In genomic region chr15:90931737-90932659, GRCh38 we compare ENCODE assay signal across 8 cellular contexts. TPM values are rescaled to one million over a fixed set of nuclear protein-coding genes. Genes with fewer than 3 reads are reported as not detected.
DNase-seq lines count a peak whose midpoint lies in the region; TF ChIP-seq lines count a peak whose summit lies in the region.

Gene HDDC3, minus strand, starts transcription at chr15:90932549. Its CDS starts 9 bp downstream, at chr15:90932540.

- H3K27ac ChIP-seq in endodermal cell (ENCODE audit: low read depth, low read length) (no peak within 1 kb of the TSS), mesodermal cell (ENCODE audit: low read depth, low read length, severe bottlenecking) (no peak within 1 kb of the TSS)

- H3K9ac ChIP-seq in endodermal cell (ENCODE audit: extremely low read depth, low read length, poor library complexity, severe bottlenecking) = peak within 1 kb of the TSS; percentile 45

- H3K27ac Mint-ChIP-seq in endodermal cell = peak within 1 kb of the TSS; percentile 94

- H3K36me3 ChIP-seq in endodermal cell (ENCODE audit: control insufficient read depth, insufficient read depth, low read length) = peaks cover 7% of the 10 kb centered on the region
- peaks cover 7% of the 10 kb centered on the region for H3K36me3 ChIP-seq in mesodermal cell (ENCODE audit: control insufficient read depth, insufficient read depth, low read length)

- H3K9me3 Mint-ChIP-seq in endodermal cell = no peaks in the 10 kb centered on the region

- peaks cover 7% of the 10 kb centered on the region for H3K36me3 Mint-ChIP-seq in endodermal cell (ENCODE audit: low read depth)

- H3K9me3 ChIP-seq in endodermal cell (ENCODE audit: control insufficient read depth, low read length) = no peaks in the 10 kb centered on the region
- no peaks in the 10 kb centered on the region for H3K9me3 ChIP-seq in mesodermal cell (ENCODE audit: control insufficient read depth, low read length)

- H3K4me1 ChIP-seq in endodermal cell (ENCODE audit: control insufficient read depth, insufficient read depth, low read length) (no peaks in the 10 kb centered on the region), mesodermal cell (ENCODE audit: control insufficient read depth, insufficient read depth, low read length, poor library complexity, severe bottlenecking) (peaks cover 13% of the 10 kb centered on the region)

- peak; percentile 95 for DNase-seq in COLO829 (ENCODE audit: low spot score)
- DNase-seq in GM20000 (ENCODE audit: low spot score) = peak; percentile 91
- peak; percentile 96 for DNase-seq in HT-29 (ENCODE audit: low spot score)
- DNase-seq in NOMO-1 treated with dmso at 0.1 percent for 144 hours (lab: John Stamatoyannopoulos, UW; ENCODE audit: unreplicated experiment) = peak; percentile 86
- peak; percentile 73 to 95 (median 90) for DNase-seq in activated CD8-positive, alpha-beta memory T cell treated with anti-CD3 and anti-CD28 coated beads for 48 hours (ENCODE audit: low read depth in 2 of 3, low spot score in 2 of 3)
- peak; percentile 97 for DNase-seq in endodermal cell
- peak; percentile 76 to 78 for DNase-seq in stimulated activated CD8-positive, alpha-beta memory T cell treated with anti-CD3 and anti-CD28 coated beads, Interleukin-15, amount 100 ng/mL, for 4 hours (ENCODE audit: low read depth in 2 of 2)

- peaks cover 14% of the 10 kb centered on the region for H3K4me1 Mint-ChIP-seq in endodermal cell

- peak within 1 kb of the TSS; percentile 93 for H3K4me3 ChIP-seq in endodermal cell (ENCODE audit: low read length)
- peak within 1 kb of the TSS; percentile 81 for H3K4me3 ChIP-seq in mesodermal cell (ENCODE audit: extremely low read depth, insufficient read depth, low read length, poor library complexity, severe bottlenecking)

- H3K27me3 Mint-ChIP-seq in endodermal cell (ENCODE audit: insufficient read depth) = peaks cover 8% of the 10 kb centered on the region

- TF ChIP-seq CTCF in GM20000 (IDR thresholded peaks at IDR 0.05; ENCODE audit: extremely low read depth, missing control alignments) = peak; percentile 94
- TF ChIP-seq CTCF in endodermal cell (conservative IDR thresholded peaks at IDR 0.05) = peak; percentile 97

- peak within 1 kb of the TSS; percentile 89 for H3K4me3 Mint-ChIP-seq in endodermal cell

- WGBS in endodermal cell (ENCODE audit: insufficient coverage in 1 of 2, insufficient read length in 1 of 2), 2 experiments = 2 to 8% methylated on average over 26 to 54 of the region's 54 CpGs
- 1 to 3% methylated on average over 39 to 43 of the region's 54 CpGs for WGBS in mesodermal cell (ENCODE audit: insufficient coverage in 2 of 2), 2 experiments

- peaks cover 8% of the 10 kb centered on the region for H3K27me3 ChIP-seq in endodermal cell (ENCODE audit: control insufficient read depth, insufficient read depth, low read length, poor library complexity, severe bottlenecking)

RNA-seq across cellular contexts. Expression of gene HDDC3, which starts in this region (rescaled TPM):
- 41.1 and 45.7 TPM in 2 replicates for total RNA-seq in HT-29 (2014; rRNA removed; shearing (Covaris generic))
- total RNA-seq in endodermal cell = 10 to 100 TPM; 15.3 to 21.5 TPM
- 18.1 TPM for polyA plus RNA-seq in endodermal cell (2013, experiment 1 of 2)
- polyA plus RNA-seq in endodermal cell (2013, experiment 2 of 2) = 14.4 TPM
- 16.3 TPM for polyA plus RNA-seq in mesodermal cell (2013, experiment 1 of 2)
- 13.4 TPM for polyA plus RNA-seq in mesodermal cell (2013, experiment 2 of 2)
